8 cellular contexts compared by ENCODE assay signal in the genomic region with DNA sequence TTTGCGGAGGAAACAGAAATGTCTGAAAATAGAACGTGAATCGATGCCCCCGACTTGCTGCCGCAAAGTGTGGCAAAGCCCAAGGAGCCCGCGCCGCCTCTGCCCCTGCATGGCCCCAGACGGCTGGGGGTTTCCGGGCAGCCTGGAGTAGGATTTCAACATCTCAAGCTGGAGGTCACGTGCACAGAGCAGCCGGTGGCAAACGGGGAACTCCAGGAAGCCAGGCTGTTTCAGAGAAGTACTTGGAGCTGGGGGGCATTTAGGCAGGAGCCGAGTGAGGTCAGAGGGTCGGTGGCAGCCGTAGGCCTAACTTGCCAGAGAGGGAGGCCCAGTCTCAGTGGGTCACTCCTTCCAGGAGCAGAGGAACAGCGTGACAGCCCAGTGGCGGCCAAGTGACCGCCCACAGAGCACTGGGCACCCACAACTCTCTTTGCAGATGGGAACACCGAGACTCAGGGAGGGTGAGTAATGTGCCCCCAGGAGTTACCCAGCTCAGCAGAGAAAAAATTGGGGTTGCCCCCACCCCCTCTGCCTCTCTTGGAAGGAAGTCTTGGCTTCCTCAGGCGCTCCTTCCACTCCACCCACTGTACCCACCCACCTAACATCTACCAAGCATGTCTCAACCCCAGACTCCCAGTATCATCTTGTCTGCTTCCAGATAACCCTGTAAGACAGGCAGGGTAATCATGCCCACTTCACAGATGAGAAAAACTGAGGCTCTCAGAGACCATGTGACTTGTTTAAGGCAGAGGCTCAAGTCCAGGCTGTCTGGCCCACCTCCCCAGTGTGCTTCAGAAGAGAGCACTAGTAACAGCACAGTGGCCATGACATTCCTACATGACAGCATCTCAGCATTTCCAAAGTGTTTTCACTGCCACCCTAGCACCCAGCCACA.
DNase-seq lines count a peak whose midpoint lies in the region; ATAC-seq and TF ChIP-seq lines count a peak whose summit lies in the region.

No MANE protein-coding gene starts in this region.

- peak; percentile 39 for DNase-seq in activated CD4-positive, alpha-beta T cell treated with anti-CD3 and anti-CD28 coated beads for 1 hour
- DNase-seq in central memory CD4-positive, alpha-beta T cell, result peak; percentile 54
- DNase-seq in midbrain (lab: John Stamatoyannopoulos, UW) (peak; percentile 41), NCI-H82 treated with DMSO at 0.1 percent for 48 hours (lab: John Stamatoyannopoulos, UW; ENCODE audit: unreplicated experiment) (no peak)
- peak; percentile 69 for DNase-seq in stimulated activated CD8-positive, alpha-beta memory T cell treated with anti-CD3 and anti-CD28 coated beads, Interleukin-7, amount 100 ng/mL, for 24 hours (ENCODE audit: low read depth)

- in situ Hi-C loops in GM18951 (cut with MboI; ENCODE audit: low sequenced_read_pairs, unreplicated experiment), result no loop called here

- TF ChIP-seq POLR2A in GM18951 (IDR thresholded peaks at IDR 0.05; ENCODE audit: extremely low read depth, insufficient read depth, insufficient read length), result peak; percentile 50

- ATAC-seq in HG03571 (IDR thresholded peaks at IDR 0.05; ENCODE audit: unreplicated experiment) (peak; percentile 51), GM18858 (IDR thresholded peaks at IDR 0.05; ENCODE audit: unreplicated experiment) (no peak)
